Comparison of ENCODE assay signal across 24 cellular contexts in the genomic region with DNA sequence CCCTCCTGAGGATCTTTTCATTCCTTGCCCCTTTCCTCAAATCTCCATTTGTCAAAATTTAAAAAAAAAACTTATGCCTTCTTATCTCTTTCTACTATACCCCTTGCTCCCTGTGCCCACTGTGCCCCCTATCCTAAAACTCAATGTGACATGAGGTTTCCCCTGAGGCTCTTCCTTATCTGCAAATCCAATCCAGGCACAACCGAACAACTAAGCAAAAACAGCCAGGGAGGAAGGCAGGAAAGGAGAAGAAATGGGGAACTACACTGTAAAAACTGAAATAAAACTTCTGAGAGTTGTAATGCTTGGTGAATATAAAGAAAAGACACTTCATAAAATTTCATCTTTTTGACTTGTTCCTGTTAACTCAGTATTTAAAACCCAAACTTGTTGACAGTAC.
"Had no signal": no experiment of that assay in that cellular context is flagged by ENCODE, and none has a peak within 500 bp of the region (broad histone marks: within the 10 kb centered on the region; RNA-seq: fewer than 3 reads in every experiment).

No MANE protein-coding gene starts in this region.

- H3K9me3 Mint-ChIP-seq: central memory CD8-positive, alpha-beta T cell; stimulated activated naive CD8-positive, alpha-beta T cell treated with anti-CD3 and anti-CD28 coated beads, Interleukin-15, Interleukin-2, amounts not matched to agents 100 ng/mL and 50 ng/mL, for 24 hours had no signal

- H3K36me3 Mint-ChIP-seq: activated CD8-positive, alpha-beta memory T cell treated with anti-CD3 and anti-CD28 coated beads, Interleukin-2, amount 10 ng/mL, durations not matched to agents 7 days and 5 days had no signal

- H3K4me3 Mint-ChIP-seq: activated CD4-positive, alpha-beta T cell treated with anti-CD3 and anti-CD28 coated beads for 36 hours; activated CD8-positive, alpha-beta memory T cell treated with anti-CD3 and anti-CD28 coated beads, Interleukin-2, amount 10 ng/mL, durations not matched to agents 7 days and 5 days; activated CD8-positive, alpha-beta T cell treated with anti-CD3 and anti-CD28 coated beads, Interleukin-2, amount 10 ng/mL, durations not matched to agents 7 days and 5 days; activated naive CD8-positive, alpha-beta T cell; central memory CD8-positive, alpha-beta T cell; naive thymus-derived CD8-positive, alpha-beta T cell; stimulated activated naive CD8-positive, alpha-beta T cell treated with anti-CD3 and anti-CD28 coated beads, Interleukin-15, Interleukin-2, amounts not matched to agents 100 ng/mL and 50 ng/mL, for 24 hours; T-helper 17 cell; type B pancreatic cell had no signal

- ATAC-seq: activated CD4-positive, alpha-beta T cell treated with anti-CD3 and anti-CD28 coated beads for 36 hours; activated CD8-positive, alpha-beta memory T cell treated with anti-CD3 and anti-CD28 coated beads, Interleukin-2, amount 10 ng/mL, durations not matched to agents 7 days and 5 days; activated CD8-positive, alpha-beta T cell treated with anti-CD3 and anti-CD28 coated beads, Interleukin-2, amount 10 ng/mL, durations not matched to agents 7 days and 5 days; foreskin keratinocyte; heart left ventricle; naive thymus-derived CD8-positive, alpha-beta T cell; right lobe of liver; T-helper 17 cell had no signal

- H3K27me3 Mint-ChIP-seq: activated CD4-positive, alpha-beta T cell treated with anti-CD3 and anti-CD28 coated beads for 36 hours; activated CD8-positive, alpha-beta memory T cell treated with anti-CD3 and anti-CD28 coated beads, Interleukin-2, amount 10 ng/mL, durations not matched to agents 7 days and 5 days; activated naive CD8-positive, alpha-beta T cell; central memory CD8-positive, alpha-beta T cell; naive thymus-derived CD8-positive, alpha-beta T cell; stimulated activated naive CD8-positive, alpha-beta T cell treated with anti-CD3 and anti-CD28 coated beads, Interleukin-15, Interleukin-2, amounts not matched to agents 100 ng/mL and 50 ng/mL, for 24 hours; T-helper 17 cell; type B pancreatic cell had no signal

- DNase-seq: activated CD4-positive, alpha-beta T cell treated with anti-CD3 and anti-CD28 coated beads for 36 hours; activated CD4-positive, CD25-positive, alpha-beta regulatory T cell; activated CD8-positive, alpha-beta memory T cell treated with anti-CD3 and anti-CD28 coated beads, Interleukin-2, amount 10 ng/mL, durations not matched to agents 7 days and 5 days; activated CD8-positive, alpha-beta T cell treated with anti-CD3 and anti-CD28 coated beads, Interleukin-2, amount 10 ng/mL, durations not matched to agents 7 days and 5 days; activated effector memory CD4-positive, alpha-beta T cell treated with Interleukin-2 at 50 U/mL for 16 hours; activated naive CD4-positive, alpha-beta T cell treated with Interleukin-2 at 50 U/mL for 16 hours; anterior cingulate cortex; dermis blood vessel endothelial cell; effector CD4-positive, alpha-beta T cell; foreskin keratinocyte; heart left ventricle; midbrain; naive thymus-derived CD8-positive, alpha-beta T cell; right lobe of liver; stimulated activated CD4-positive, alpha-beta T cell treated with anti-CD3 and anti-CD28 coated beads, Interleukin-12 subunit alpha, Interleukin-12 subunit beta, amount 100 ng/mL, for 4 hours; stimulated activated CD4-positive, alpha-beta T cell treated with anti-CD3 and anti-CD28 coated beads, Interleukin-4, amount 100 ng/mL, for 1 hour; substantia nigra; T-helper 17 cell; T1000; uterus had no signal

- H3K27ac Mint-ChIP-seq: activated CD4-positive, alpha-beta T cell treated with anti-CD3 and anti-CD28 coated beads for 36 hours; activated CD8-positive, alpha-beta memory T cell treated with anti-CD3 and anti-CD28 coated beads, Interleukin-2, amount 10 ng/mL, durations not matched to agents 7 days and 5 days; activated CD8-positive, alpha-beta T cell treated with anti-CD3 and anti-CD28 coated beads, Interleukin-2, amount 10 ng/mL, durations not matched to agents 7 days and 5 days; activated naive CD8-positive, alpha-beta T cell; naive thymus-derived CD8-positive, alpha-beta T cell; stimulated activated naive CD8-positive, alpha-beta T cell treated with anti-CD3 and anti-CD28 coated beads, Interleukin-15, Interleukin-2, amounts not matched to agents 100 ng/mL and 50 ng/mL, for 24 hours; T-helper 17 cell; type B pancreatic cell had no signal

- H3K4me1 Mint-ChIP-seq: activated CD4-positive, alpha-beta T cell treated with anti-CD3 and anti-CD28 coated beads for 36 hours; activated CD8-positive, alpha-beta memory T cell treated with anti-CD3 and anti-CD28 coated beads, Interleukin-2, amount 10 ng/mL, durations not matched to agents 7 days and 5 days; naive thymus-derived CD8-positive, alpha-beta T cell had no signal
